Comparison of ENCODE assay signal across 8 cellular contexts in the genomic region with DNA sequence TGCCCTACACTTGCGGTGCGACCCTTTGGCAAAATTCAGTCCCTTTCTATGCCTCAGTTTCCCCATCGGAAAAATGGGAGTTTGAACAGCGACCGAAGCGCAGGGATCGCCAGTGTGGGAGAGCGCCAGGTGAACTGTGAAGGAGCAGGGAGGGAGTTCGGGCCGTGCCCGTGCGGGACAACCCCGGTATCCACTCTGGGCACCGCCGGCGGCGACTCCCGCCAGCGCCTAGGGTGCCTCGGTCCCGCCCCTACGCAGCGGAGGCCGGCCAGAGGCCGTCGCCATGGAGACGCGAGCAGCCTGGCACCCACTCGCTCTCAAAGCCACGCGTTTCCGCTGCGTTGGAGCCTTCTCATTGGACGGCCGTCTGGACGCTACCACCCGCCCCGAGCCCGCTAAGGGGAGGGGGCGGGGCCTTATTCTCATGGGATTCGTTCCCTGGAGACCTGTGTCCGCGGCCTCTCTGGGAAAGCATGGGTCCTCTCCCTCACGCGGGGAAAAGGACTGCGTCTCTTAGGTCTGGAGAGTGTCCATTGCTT. TPM values are rescaled to one million over a fixed set of nuclear protein-coding genes. Genes with fewer than 3 reads are reported as not detected.
DNase-seq lines count a peak whose midpoint lies in the region; ATAC-seq, FAIRE-seq and TF ChIP-seq lines count a peak whose summit lies in the region.

No MANE protein-coding gene starts in this region.

- peak overlapping the region; percentile 52 to 86 (median 83) for H3K9ac ChIP-seq in H1 (replicated peaks in 1 of 4; ENCODE audit: extremely low read depth in 1 of 4, low read depth in 3 of 4, low read length in 3 of 4)
- H3K9ac ChIP-seq in mesenchymal stem cell (ENCODE audit: low read length): peak overlapping the region; percentile 95

- H2BK120ac ChIP-seq in H1 (replicated peaks; ENCODE audit: low read depth, low read length): peak overlapping the region; percentile 55
- peak overlapping the region; percentile 94 for H2BK120ac ChIP-seq in mesenchymal stem cell (ENCODE audit: low read depth, low read length)

- peaks cover 16% of the 10 kb centered on the region for H3K23me2 ChIP-seq in H1 (ENCODE audit: low read depth, low read length)

- peaks cover 23% of the 10 kb centered on the region for H3K4me1 ChIP-seq in CD8-positive, alpha-beta memory T cell (ENCODE audit: insufficient read depth, low read length)
- peaks cover 2 to 15% (median 4%) of the 10 kb centered on the region in 4 experiments; a peak in 5 of 7 replicates for H3K4me1 ChIP-seq in H1 (replicated peaks in 1 of 4; ENCODE audit: control insufficient read depth in 3 of 4, insufficient read depth in 4 of 4, low read length in 3 of 4)
- H3K4me1 ChIP-seq in mesenchymal stem cell (ENCODE audit: control insufficient read depth, insufficient read depth, low read depth, low read length): peaks cover 6% of the 10 kb centered on the region

- ATAC-seq in GM19468 (IDR thresholded peaks at IDR 0.05; ENCODE audit: extremely low read depth, unreplicated experiment): peak; percentile 53

- TF ChIP-seq POLR2A in H1 (IDR thresholded peaks at IDR 0.05; ENCODE audit: control extremely low read depth in 1 of 2, low read depth in 2 of 2, low read length in 2 of 2): peak; percentile 20 to 53

- H3K9me3 ChIP-seq in CD8-positive, alpha-beta memory T cell (ENCODE audit: low read length): no peaks in the 10 kb centered on the region
- H3K9me3 ChIP-seq in H1 (ENCODE audit: insufficient read depth in 2 of 2, low read depth in 1 of 2, low read length in 1 of 2): no peaks in the 10 kb centered on the region
- no peaks in the 10 kb centered on the region for H3K9me3 ChIP-seq in mesenchymal stem cell (ENCODE audit: control insufficient read depth, low read length)

- TF ChIP-seq EP300 in H1 (IDR thresholded peaks at IDR 0.05; ENCODE audit: borderline replicate concordance in 1 of 2, low read depth in 2 of 2, low read length in 2 of 2): 0 out of 3 replicates have a peak, but pooled peaks of 1 of the 2 experiments have one; percentile 0

- 2% methylated on average over 31 of the region's 46 CpGs; no CpG with 5 or more reads in 1 of the 2 experiments for WGBS in H1 (ENCODE audit: extremely low coverage in 1 of 2, insufficient coverage in 1 of 2, insufficient read length in 1 of 2, insufficient replicate concordance in 2 of 2, low coverage in 1 of 2, low lambda C conversion rate in 2 of 2, missing lambda C conversion rate in 1 of 2), 2 experiments
- 1% methylated on average over 41 of the region's 46 CpGs for WGBS in mesenchymal stem cell

- H2BK20ac ChIP-seq in H1 (ENCODE audit: low read length): no peak overlapping the region

- H3K79me1 ChIP-seq in H1 (ENCODE audit: low read depth, low read length) (peaks cover 4% of the 10 kb centered on the region; the same call in 1 of the 2 replicates), mesenchymal stem cell (replicated peaks; ENCODE audit: low read length, poor library complexity, severe bottlenecking) (no peaks in the 10 kb centered on the region)

- peak overlapping the region; percentile 97 for H4K8ac ChIP-seq in H1 (ENCODE audit: extremely low read depth, insufficient read depth, low read length)
- H4K8ac ChIP-seq in mesenchymal stem cell (ENCODE audit: low read length): peak overlapping the region; percentile 95

- H2AFZ ChIP-seq in H1 (ENCODE audit: low read length) (peak overlapping the region; percentile 93), mesenchymal stem cell (ENCODE audit: low read depth, low read length) (peak overlapping the region; percentile 100)

- peak overlapping the region; percentile 92 to 97 (median 94) for H3K4me3 Mint-ChIP-seq in CD8-positive, alpha-beta memory T cell

- H3K27ac Mint-ChIP-seq in CD8-positive, alpha-beta memory T cell: peak overlapping the region; percentile 92 to 97 (median 94)

- no peak overlapping the region for H3K23ac ChIP-seq in H1 (ENCODE audit: insufficient read length)
- peak overlapping the region in 1 of 2 experiments; percentile 97 for H3K23ac ChIP-seq in mesenchymal stem cell (ENCODE audit: low read length in 2 of 2)

- peak overlapping the region; percentile 83 for H3K4me3 ChIP-seq in CD8-positive, alpha-beta memory T cell (ENCODE audit: low read length)
- H3K4me3 ChIP-seq in H1 (ENCODE audit: extremely low read depth in 1 of 4, insufficient read depth in 2 of 4, low read depth in 3 of 4, low read length in 4 of 4): peak overlapping the region; percentile 74 to 93 (median 90)
- peak overlapping the region; percentile 83 to 91 for H3K4me3 ChIP-seq in mesenchymal stem cell (ENCODE audit: insufficient read depth in 1 of 2, low read depth in 1 of 2, low read length in 2 of 2)

- H3K27me3 ChIP-seq in CD8-positive, alpha-beta memory T cell (ENCODE audit: insufficient read depth, low read length, poor library complexity, severe bottlenecking): no peaks in the 10 kb centered on the region
- H3K27me3 ChIP-seq in H1 (replicated peaks in 1 of 4; ENCODE audit: control insufficient read depth in 3 of 4, extremely low read depth in 1 of 4, insufficient read depth in 3 of 4, low read length in 3 of 4) (no peaks in the 10 kb centered on the region), mesenchymal stem cell (ENCODE audit: control insufficient read depth in 1 of 2, insufficient read depth in 1 of 2, low read length in 2 of 2) (no peaks in the 10 kb centered on the region)

- H2AK5ac ChIP-seq in H1 (ENCODE audit: low read depth, low read length): no peak overlapping the region
- no peak overlapping the region for H2AK5ac ChIP-seq in mesenchymal stem cell (ENCODE audit: low read length, severe bottlenecking)

- no peaks in the 10 kb centered on the region for H3K36me3 ChIP-seq in CD8-positive, alpha-beta memory T cell (ENCODE audit: insufficient read depth, low read length)
- H3K36me3 ChIP-seq in H1 (ENCODE audit: control insufficient read depth in 2 of 4, insufficient read depth in 4 of 4, low read length in 3 of 4) (no peaks in the 10 kb centered on the region), mesenchymal stem cell (ENCODE audit: control insufficient read depth in 1 of 2, insufficient read depth in 2 of 2, low read depth in 1 of 2, low read length in 2 of 2) (no peaks in the 10 kb centered on the region)

- peaks cover 32 to 37% (median 36%) of the 10 kb centered on the region in 3 donors for H3K4me1 Mint-ChIP-seq in CD8-positive, alpha-beta memory T cell

- H2BK12ac ChIP-seq in H1 (ENCODE audit: low read depth, low read length): no peak overlapping the region
- H2BK12ac ChIP-seq in mesenchymal stem cell (ENCODE audit: low read length in 2 of 2): peak overlapping the region in 1 of 2 experiments; percentile 82

- H3K4me2 ChIP-seq in H1 (ENCODE audit: insufficient read depth in 1 of 2, low read depth in 2 of 2, low read length in 2 of 2) (peak overlapping the region; percentile 72 to 82), mesenchymal stem cell (ENCODE audit: low read length, poor library complexity, severe bottlenecking) (peak overlapping the region; percentile 88)

- peak overlapping the region; percentile 24 for H3K4ac ChIP-seq in H1 (replicated peaks; ENCODE audit: insufficient read length, low read depth, low read length)
- peak overlapping the region; percentile 94 to 96 for H3K4ac ChIP-seq in mesenchymal stem cell (ENCODE audit: low read depth in 1 of 2, low read length in 2 of 2)

- POLR2A ChIA-PET in CD8-positive, alpha-beta memory T cell (lab: Charles Lee): interaction anchor here (0.8 to 1.5 kb wide), 3 partner anchors 24 to 394 kb away, joined by 4 to 7 read pairs (median 5); partner anchors contain the start of genes POP5, RNU4-2 and UNC119B
- POLR2A ChIA-PET in H1 (lab: Charles Lee; ENCODE audit: partially characterized antibody): interaction anchor here (0.9 to 2.5 kb wide), 6 partner anchors 18 to 157 kb away, joined by 3 to 15 read pairs (median 6); partner anchors contain the start of genes COQ5 and POP5

- peak overlapping the region; percentile 98 for H4K5ac ChIP-seq in H1 (ENCODE audit: insufficient read length, low read depth, low read length)

- no peak for TF ChIP-seq CTCF in H1 (IDR thresholded peaks at IDR 0.05; ENCODE audit: control extremely low read depth in 1 of 3, insufficient read depth in 1 of 3, low read depth in 1 of 3, low read length in 3 of 3)

- H4K91ac ChIP-seq in H1 (replicated peaks; ENCODE audit: insufficient read length, low read length) (peak overlapping the region; percentile 99), mesenchymal stem cell (ENCODE audit: low read length) (peak overlapping the region; percentile 76)

- peak overlapping the region; percentile 96 for H2BK5ac ChIP-seq in H1 (ENCODE audit: low read depth, low read length)
- peak overlapping the region; percentile 90 for H2BK5ac ChIP-seq in mesenchymal stem cell (ENCODE audit: low read depth, low read length, poor library complexity, severe bottlenecking)

- peak overlapping the region; percentile 95 for H3K56ac ChIP-seq in H1 (replicated peaks; ENCODE audit: insufficient read length, low read depth, low read length)

- no peaks in the 10 kb centered on the region for H3K9me3 Mint-ChIP-seq in CD8-positive, alpha-beta memory T cell

- no peak for TF ChIP-seq RAD21 in H1 (IDR thresholded peaks at IDR 0.05 in 1 of 2, conservative IDR thresholded peaks at IDR 0.05 in 1 of 2; ENCODE audit: low read depth in 2 of 2, low read length in 2 of 2)

- peak overlapping the region; percentile 97 for H3K18ac ChIP-seq in H1 (ENCODE audit: extremely low read depth, low read length)
- H3K18ac ChIP-seq in mesenchymal stem cell (ENCODE audit: low read depth in 1 of 2, low read length in 2 of 2): peak overlapping the region; percentile 89 to 98

- peaks cover 38 to 42% of the 10 kb centered on the region in 2 experiments for H3K79me2 ChIP-seq in H1 (ENCODE audit: control insufficient read depth in 1 of 2, insufficient read depth in 2 of 2, low read length in 2 of 2)

- peaks cover 12 to 15% of the 10 kb centered on the region in 2 experiments for H4K20me1 ChIP-seq in H1 (replicated peaks in 1 of 2; ENCODE audit: control insufficient read depth in 1 of 2, insufficient read depth in 2 of 2, low read length in 2 of 2)

- H2BK15ac ChIP-seq in H1 (ENCODE audit: low read length) (no peak overlapping the region), mesenchymal stem cell (ENCODE audit: low read depth, poor library complexity, severe bottlenecking) (peak overlapping the region; percentile 97)

- FAIRE-seq in H1 (lab: Jason Lieb, UNC): no peak

- no peak overlapping the region for H3K14ac ChIP-seq in H1 (ENCODE audit: insufficient read length)
- peak overlapping the region in 1 of 2 experiments; percentile 98 for H3K14ac ChIP-seq in mesenchymal stem cell (ENCODE audit: low read length in 2 of 2)

- peak; percentile 96 to 99 (median 97) for DNase-seq in CD8-positive, alpha-beta memory T cell
- peak; percentile 92 for DNase-seq in HS-27A (ENCODE audit: low read depth)
- peak; percentile 79 for DNase-seq in NK-92 (lab: John Stamatoyannopoulos, UW; ENCODE audit: unreplicated experiment)
- peak; percentile 93 to 97 for DNase-seq in activated CD8-positive, alpha-beta memory T cell treated with anti-CD3 and anti-CD28 coated beads for 4 hours (ENCODE audit: low read depth in 2 of 2)
- DNase-seq in H1 (ENCODE audit: low read depth in 1 of 2, low spot score in 2 of 2): peak; percentile 90 to 95
- DNase-seq in mesenchymal stem cell: peak; percentile 98
- peak; percentile 94 for DNase-seq in stimulated activated CD8-positive, alpha-beta memory T cell treated with anti-CD3 and anti-CD28 coated beads, Interleukin-12 subunit alpha, Interleukin-12 subunit beta, amount 100 ng/mL, for 4 hours (ENCODE audit: low read depth)

- H3K27ac ChIP-seq in CD8-positive, alpha-beta memory T cell (ENCODE audit: low read depth, low read length): peak overlapping the region; percentile 82
- H3K27ac ChIP-seq in H1 (ENCODE audit: low read depth, low read length) (peak overlapping the region; percentile 87), mesenchymal stem cell (ENCODE audit: low read length, poor library complexity, severe bottlenecking) (peak overlapping the region; percentile 99)

- peaks cover 0 to 8% (median 0%) of the 10 kb centered on the region in 3 donors for H3K36me3 Mint-ChIP-seq in CD8-positive, alpha-beta memory T cell

- CTCF ChIA-PET in CD8-positive, alpha-beta memory T cell (lab: Charles Lee): interaction anchor here (0.7 to 1.7 kb wide), 4 partner anchors 37 to 105 kb away, joined by 3 to 11 read pairs (median 4); partner anchors contain the start of gene POP5
- CTCF ChIA-PET in H1 (lab: Charles Lee; ENCODE audit: partially characterized antibody): interaction anchor here (10.4 kb wide), 1 partner anchor 39 kb away, joined by 87 read pairs; no protein-coding TSS in a partner anchor

- H3K27me3 Mint-ChIP-seq in CD8-positive, alpha-beta memory T cell: peaks cover 0 to 4% of the 10 kb centered on the region in 2 donors

RNA-seq across cellular contexts. Expression of gene MLEC, which starts 0.7 kb away (rescaled TPM):
- total RNA-seq in CD8-positive, alpha-beta memory T cell: 100 to 1,000 TPM; 130 to 143 TPM
- 74.9 TPM for polyA plus RNA-seq in CD8-positive, alpha-beta memory T cell
- 260 and 266 TPM in 2 replicates for total RNA-seq in H1 (2021; fragmentation: NEBNext Ultra II Directional; extraction: Animal tissue kit (Norgen Biotek cat#: 25700))
- polyA plus RNA-seq in H1 (2011; rRNA removed): 34.4 and 37.1 TPM in 2 replicates
- polyA plus RNA-seq in H1 (2011; cell fraction: cytosol; rRNA removed): 50.8 TPM
- polyA plus RNA-seq in H1 (2011; cell fraction: nucleus; rRNA removed): 26.0 TPM
- 98.6 to 133 TPM (median 116 TPM) in 4 replicates for polyA plus RNA-seq in H1 (2012, experiment 1 of 2)
- polyA plus RNA-seq in H1 (2012, experiment 2 of 2): 61.6 TPM
- polyA plus RNA-seq in H1 (2013, experiment 1 of 2): 141 TPM
- 191 TPM for polyA plus RNA-seq in H1 (2013, experiment 2 of 2)
- polyA minus RNA-seq in H1 (2011; rRNA and poly(A)+ RNA removed): 89.4 and 147 TPM in 2 replicates
- polyA minus RNA-seq in H1 (2011; cell fraction: cytosol; rRNA and poly(A)+ RNA removed): 75.7 TPM
- 32.8 TPM for polyA minus RNA-seq in H1 (2011; cell fraction: nucleus; rRNA and poly(A)+ RNA removed)
- 87.1 TPM for polyA plus RNA-seq in mesenchymal stem cell (2013, experiment 1 of 2)
- 87.6 TPM for polyA plus RNA-seq in mesenchymal stem cell (2013, experiment 2 of 2)

RNA-seq across cellular contexts. Expression of gene UNC119B, which starts 24.0 kb away (rescaled TPM):
- total RNA-seq in CD8-positive, alpha-beta memory T cell: 10 to 100 TPM; 29.8 to 30.5 TPM
- polyA plus RNA-seq in CD8-positive, alpha-beta memory T cell: 8.8 TPM
- 50.1 and 51.9 TPM in 2 replicates for total RNA-seq in H1 (2021; fragmentation: NEBNext Ultra II Directional; extraction: Animal tissue kit (Norgen Biotek cat#: 25700))
- 40.5 and 40.6 TPM in 2 replicates for polyA plus RNA-seq in H1 (2011; rRNA removed)
- 51.3 TPM for polyA plus RNA-seq in H1 (2011; cell fraction: cytosol; rRNA removed)
- 36.7 TPM for polyA plus RNA-seq in H1 (2011; cell fraction: nucleus; rRNA removed)
- 39.9 to 51.9 TPM (median 44.9 TPM) in 4 replicates for polyA plus RNA-seq in H1 (2012, experiment 1 of 2)
- polyA plus RNA-seq in H1 (2012, experiment 2 of 2): 18.4 TPM
- 22.7 TPM for polyA plus RNA-seq in H1 (2013, experiment 1 of 2)
- 21.6 TPM for polyA plus RNA-seq in H1 (2013, experiment 2 of 2)
- polyA minus RNA-seq in H1 (2011; rRNA and poly(A)+ RNA removed): 59.9 and 64.9 TPM in 2 replicates
- 33.0 TPM for polyA minus RNA-seq in H1 (2011; cell fraction: cytosol; rRNA and poly(A)+ RNA removed)
- polyA minus RNA-seq in H1 (2011; cell fraction: nucleus; rRNA and poly(A)+ RNA removed): 28.7 TPM
- polyA plus RNA-seq in mesenchymal stem cell (2013, experiment 1 of 2): 14.0 TPM
- polyA plus RNA-seq in mesenchymal stem cell (2013, experiment 2 of 2): 13.8 TPM

RNA-seq across cellular contexts. Expression of gene ACADS, which starts 39.4 kb away (rescaled TPM):
- total RNA-seq in CD8-positive, alpha-beta memory T cell: 10 to 100 TPM; 11.2 to 12.1 TPM
- polyA plus RNA-seq in CD8-positive, alpha-beta memory T cell: 19.7 TPM
- total RNA-seq in H1 (2021; fragmentation: NEBNext Ultra II Directional; extraction: Animal tissue kit (Norgen Biotek cat#: 25700)): 3.9 and 4.9 TPM in 2 replicates
- 7.5 and 8.7 TPM in 2 replicates for polyA plus RNA-seq in H1 (2011; rRNA removed)
- polyA plus RNA-seq in H1 (2011; cell fraction: cytosol; rRNA removed): 8.2 TPM
- polyA plus RNA-seq in H1 (2011; cell fraction: nucleus; rRNA removed): 11.5 TPM
- polyA plus RNA-seq in H1 (2012, experiment 1 of 2): 3.4 to 8.5 TPM (median 6.3 TPM) in 4 replicates
- 4.5 TPM for polyA plus RNA-seq in H1 (2012, experiment 2 of 2)
- polyA plus RNA-seq in H1 (2013, experiment 1 of 2): 2.9 TPM
- polyA plus RNA-seq in H1 (2013, experiment 2 of 2): 2.5 TPM
- polyA minus RNA-seq in H1 (2011; rRNA and poly(A)+ RNA removed): 1.3 and 2.9 TPM in 2 replicates
- 3.9 TPM for polyA minus RNA-seq in H1 (2011; cell fraction: cytosol; rRNA and poly(A)+ RNA removed)
- 3.2 TPM for polyA minus RNA-seq in H1 (2011; cell fraction: nucleus; rRNA and poly(A)+ RNA removed)
- polyA plus RNA-seq in mesenchymal stem cell (2013, experiment 1 of 2): 3.6 TPM
- polyA plus RNA-seq in mesenchymal stem cell (2013, experiment 2 of 2): 3.7 TPM

RNA-seq across cellular contexts. Expression of gene CABP1, which starts 45.8 kb away (rescaled TPM):
- under 1 TPM; 0.13 to 0.18 TPM for total RNA-seq in CD8-positive, alpha-beta memory T cell
- polyA plus RNA-seq in CD8-positive, alpha-beta memory T cell: not detected
- total RNA-seq in H1 (2021; fragmentation: NEBNext Ultra II Directional; extraction: Animal tissue kit (Norgen Biotek cat#: 25700)): 7.4 and 8.5 TPM in 2 replicates
- 3.9 and 4.5 TPM in 2 replicates for polyA plus RNA-seq in H1 (2011; rRNA removed)
- 5.9 TPM for polyA plus RNA-seq in H1 (2011; cell fraction: cytosol; rRNA removed)
- 6.8 TPM for polyA plus RNA-seq in H1 (2011; cell fraction: nucleus; rRNA removed)
- 6.0 to 8.6 TPM (median 7.8 TPM) in 4 replicates for polyA plus RNA-seq in H1 (2012, experiment 1 of 2)
- polyA plus RNA-seq in H1 (2012, experiment 2 of 2): 4.0 TPM
- polyA plus RNA-seq in H1 (2013, experiment 1 of 2): 2.8 TPM
- 2.7 TPM for polyA plus RNA-seq in H1 (2013, experiment 2 of 2)
- polyA minus RNA-seq in H1 (2011; rRNA and poly(A)+ RNA removed): 4.9 and 5.4 TPM in 2 replicates
- 1.6 TPM for polyA minus RNA-seq in H1 (2011; cell fraction: cytosol; rRNA and poly(A)+ RNA removed)
- 5.4 TPM for polyA minus RNA-seq in H1 (2011; cell fraction: nucleus; rRNA and poly(A)+ RNA removed)
- not detected for polyA plus RNA-seq in mesenchymal stem cell (2013, experiment 1 of 2)
- not detected for polyA plus RNA-seq in mesenchymal stem cell (2013, experiment 2 of 2)

Comparison
In these comparisons a context has a peak if more than half of its experiments do, and no peak if none do; other contexts are left out.
1. Peak in every context shown above with its lines: DNase-seq, ATAC-seq, H3K4me3 ChIP-seq and H3K27ac ChIP-seq.